ENCODE assay signal across 1 cellular context in genomic region chrX:120561634-120562568, GRCh38.
TF ChIP-seq lines count a peak whose summit lies in the region.

No MANE protein-coding gene starts in this region.

TF ChIP-seq in K562, 482 proteins besides CTCF, POLR2A, EP300 and RAD21 (continued from another document):
- TF ChIP-seq MLLT1 (IDR thresholded peaks at IDR 0.05) = peak in 1 of 2 experiments; percentile 42; a peak in 1 of 4 replicates
- TF ChIP-seq DACH1 (IDR thresholded peaks at IDR 0.05; ENCODE audit: partially characterized antibody) = no peak
- no peak for TF ChIP-seq CHCHD3 (CRISPR knock-in tag; IDR thresholded peaks at IDR 0.05)
- 0 out of 4 replicates have a peak, but pooled peaks of 1 of the 2 experiments have one; percentile 26 for TF ChIP-seq TBL1XR1 (IDR thresholded peaks at IDR 0.05; ENCODE audit: low read length in 2 of 2)
- TF ChIP-seq GATA2 (CRISPR knock-in tag; IDR thresholded peaks at IDR 0.05) = no peak
- TF ChIP-seq ZNF224 (CRISPR knock-in tag; IDR thresholded peaks at IDR 0.05) = no peak
- peak; percentile 52; the same call in 1 of the 2 replicates for TF ChIP-seq THRB (CRISPR knock-in tag; conservative IDR thresholded peaks at IDR 0.05)
- no peak for TF ChIP-seq ZNF561 (CRISPR knock-in tag; conservative IDR thresholded peaks at IDR 0.05)
- TF ChIP-seq CREBBP (IDR thresholded peaks at IDR 0.05; ENCODE audit: low read depth, low read length) = no peak
- TF ChIP-seq GTF2E2 (tag; IDR thresholded peaks at IDR 0.05) = peak; percentile 57; the same call in 1 of the 2 replicates
- 0 out of 2 replicates have a peak, but pooled peaks have one; percentile 13 for TF ChIP-seq DPF2 (IDR thresholded peaks at IDR 0.05)
- TF ChIP-seq ZNF717 (CRISPR knock-in tag; IDR thresholded peaks at IDR 0.05) = no peak
- no peak for TF ChIP-seq UBTF (IDR thresholded peaks at IDR 0.05; ENCODE audit: borderline replicate concordance in 1 of 2, low read depth in 2 of 2, low read length in 2 of 2)
- TF ChIP-seq HBP1 (CRISPR knock-in tag; IDR thresholded peaks at IDR 0.05) = peak; percentile 44; the same call in 1 of the 2 replicates
- no peak for TF ChIP-seq IFI16 (CRISPR knock-in tag; IDR thresholded peaks at IDR 0.05)
- TF ChIP-seq NONO (IDR thresholded peaks at IDR 0.05; ENCODE audit: low read depth in 2 of 2, low read length in 1 of 2) = no peak
- TF ChIP-seq NFRKB (IDR thresholded peaks at IDR 0.05; ENCODE audit: low read depth) = no peak
- TF ChIP-seq KAT8 (IDR thresholded peaks at IDR 0.05; ENCODE audit: low read depth) = no peak
- no peak for TF ChIP-seq ZNF316 (IDR thresholded peaks at IDR 0.05)
- no peak for TF ChIP-seq ZNF146 (CRISPR knock-in tag; IDR thresholded peaks at IDR 0.05; ENCODE audit: unreplicated experiment)
- no peak for TF ChIP-seq TARDBP (IDR thresholded peaks at IDR 0.05)
- no peak for TF ChIP-seq SIN3B (IDR thresholded peaks at IDR 0.05; ENCODE audit: low read depth)
- no peak for TF ChIP-seq ZFPM2 (CRISPR knock-in tag; IDR thresholded peaks at IDR 0.05)
- TF ChIP-seq, protein P1, sequence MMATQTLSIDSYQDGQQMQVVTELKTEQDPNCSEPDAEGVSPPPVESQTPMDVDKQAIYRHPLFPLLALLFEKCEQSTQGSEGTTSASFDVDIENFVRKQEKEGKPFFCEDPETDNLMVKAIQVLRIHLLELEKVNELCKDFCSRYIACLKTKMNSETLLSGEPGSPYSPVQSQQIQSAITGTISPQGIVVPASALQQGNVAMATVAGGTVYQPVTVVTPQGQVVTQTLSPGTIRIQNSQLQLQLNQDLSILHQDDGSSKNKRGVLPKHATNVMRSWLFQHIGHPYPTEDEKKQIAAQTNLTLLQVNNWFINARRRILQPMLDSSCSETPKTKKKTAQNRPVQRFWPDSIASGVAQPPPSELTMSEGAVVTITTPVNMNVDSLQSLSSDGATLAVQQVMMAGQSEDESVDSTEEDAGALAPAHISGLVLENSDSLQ (IDR thresholded peaks at IDR 0.05) = no peak
- TF ChIP-seq TBP (optimal IDR thresholded peaks at IDR 0.05; ENCODE audit: low read depth, low read length) = peak; percentile 55
- TF ChIP-seq ELF4 (CRISPR knock-in tag; IDR thresholded peaks at IDR 0.05) = peak; percentile 21; the same call in 1 of the 2 replicates
- 0 out of 2 replicates have a peak, but pooled peaks have one; percentile 10 for TF ChIP-seq OTX1 (CRISPR knock-in tag; IDR thresholded peaks at IDR 0.05)
- TF ChIP-seq, protein P2, sequence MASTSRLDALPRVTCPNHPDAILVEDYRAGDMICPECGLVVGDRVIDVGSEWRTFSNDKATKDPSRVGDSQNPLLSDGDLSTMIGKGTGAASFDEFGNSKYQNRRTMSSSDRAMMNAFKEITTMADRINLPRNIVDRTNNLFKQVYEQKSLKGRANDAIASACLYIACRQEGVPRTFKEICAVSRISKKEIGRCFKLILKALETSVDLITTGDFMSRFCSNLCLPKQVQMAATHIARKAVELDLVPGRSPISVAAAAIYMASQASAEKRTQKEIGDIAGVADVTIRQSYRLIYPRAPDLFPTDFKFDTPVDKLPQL (IDR thresholded peaks at IDR 0.05; ENCODE audit: extremely low read depth, insufficient read length) = no peak
- TF ChIP-seq CBFB (CRISPR knock-in tag; IDR thresholded peaks at IDR 0.05) = no peak
- no peak for TF ChIP-seq CBX2 (IDR thresholded peaks at IDR 0.05; ENCODE audit: insufficient read depth, low read length, poor library complexity, severe bottlenecking)
- no peak for TF ChIP-seq COPS2 (conservative IDR thresholded peaks at IDR 0.05)
- TF ChIP-seq KDM5B (IDR thresholded peaks at IDR 0.05; ENCODE audit: insufficient replicate concordance, low read depth, low read length) = peak; percentile 3
- no peak for TF ChIP-seq NELFE (IDR thresholded peaks at IDR 0.05; ENCODE audit: insufficient read depth, insufficient read length)
- TF ChIP-seq HMBOX1 (IDR thresholded peaks at IDR 0.05) = no peak; the same call in 1 of the 2 replicates
- no peak for TF ChIP-seq HMG20A (CRISPR knock-in tag; conservative IDR thresholded peaks at IDR 0.05)
